In the genomic region with DNA sequence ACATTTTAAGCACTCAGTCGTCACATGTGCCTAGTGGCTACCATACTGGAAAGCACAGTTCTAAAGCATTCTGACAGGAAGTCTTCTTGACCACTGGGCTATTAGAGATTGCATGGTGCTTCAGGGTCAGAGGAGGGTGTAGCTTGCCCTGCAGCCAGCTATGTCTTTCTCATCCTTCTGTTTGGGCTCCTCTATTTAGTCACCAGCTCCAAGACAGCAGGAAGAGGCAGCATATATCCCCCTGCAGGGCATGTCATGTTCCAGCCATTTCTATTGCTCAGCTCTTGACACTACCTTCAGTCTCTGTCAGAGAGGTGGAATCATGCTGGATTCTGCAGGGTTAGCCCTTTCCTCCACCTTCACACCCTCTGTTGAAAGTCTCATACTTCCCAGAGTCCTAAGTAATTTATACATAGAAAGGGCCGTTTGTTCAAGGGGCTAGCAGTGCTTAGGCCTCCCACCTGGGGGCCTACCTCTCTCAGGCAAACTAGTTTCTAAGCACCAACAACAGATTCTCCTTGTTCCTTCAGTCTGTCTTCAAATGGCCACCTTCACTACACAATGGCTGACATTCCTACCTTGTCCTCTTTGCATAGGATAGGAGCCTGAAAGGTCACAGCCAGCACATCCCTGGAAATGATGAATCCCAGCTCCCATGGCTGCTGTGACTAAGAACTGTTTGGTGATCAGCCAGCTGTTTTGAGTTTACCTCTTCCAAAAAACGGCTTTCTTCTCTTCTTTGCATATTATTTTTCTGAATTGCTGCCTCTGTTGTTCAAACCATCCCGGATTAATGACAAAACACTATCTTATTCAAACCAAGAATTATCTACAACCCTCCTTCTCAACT, we compare ENCODE assay signal across 22 cellular contexts.
DNase-seq lines count a peak whose midpoint lies in the region; ATAC-seq and TF ChIP-seq lines count a peak whose summit lies in the region.
"Had no signal": no experiment of that assay in that cellular context is flagged by ENCODE, and none has a peak within 500 bp of the region (broad histone marks: within the 10 kb centered on the region; RNA-seq: fewer than 3 reads in every experiment).

No MANE protein-coding gene starts in this region.

- no peak for TF ChIP-seq CTCF in MM.1S (IDR thresholded peaks at IDR 0.05; ENCODE audit: low read length)

- H2AFZ ChIP-seq in MM.1S (ENCODE audit: low read length), result no peak overlapping the region
- H2AFZ ChIP-seq: hepatocyte had no signal

- H3K9me2 ChIP-seq in MM.1S (replicated peaks; ENCODE audit: insufficient read depth, low read length), result no peaks in the 10 kb centered on the region

- H3K4me2 ChIP-seq in MM.1S (ENCODE audit: low read depth, low read length), result no peak overlapping the region
- H3K4me2 ChIP-seq: hepatocyte had no signal

- H3F3A ChIP-seq in MM.1S (ENCODE audit: insufficient read depth, low read length), result no peaks in the 10 kb centered on the region

- peaks cover 16% of the 10 kb centered on the region for H3K4me1 ChIP-seq in HUES48 (ENCODE audit: control insufficient read depth, insufficient read depth, low read length)
- H3K4me1 ChIP-seq in MM.1S (ENCODE audit: low read length), result no peaks in the 10 kb centered on the region
- H3K4me1 ChIP-seq: vagina had no signal

- H3K4me3 ChIP-seq in HUES48 (ENCODE audit: low read depth, low read length) (no peak overlapping the region), MM.1S (ENCODE audit: low read length) (no peak overlapping the region)
- H3K4me3 ChIP-seq: hepatocyte, vagina had no signal

- H4K20me1 ChIP-seq in MM.1S (ENCODE audit: insufficient read depth, low read length), result no peaks in the 10 kb centered on the region

- H3K9ac ChIP-seq in HUES48 (ENCODE audit: low read depth, low read length), result no peak overlapping the region
- H3K9ac ChIP-seq in MM.1S (ENCODE audit: low read length), result no peak overlapping the region

- ATAC-seq in SK-N-SH treated with all-trans-retinoic acid at 6 μM for 48 hours (peak; percentile 55), GM19351 (IDR thresholded peaks at IDR 0.05; ENCODE audit: unreplicated experiment) (no peak)
- ATAC-seq: effector memory CD8-positive, alpha-beta T cell; left colon; PC-3; sciatic nerve had no signal

- H3K79me2 ChIP-seq in MM.1S (ENCODE audit: low read length), result no peaks in the 10 kb centered on the region
- H3K79me2 ChIP-seq: hepatocyte had no signal

- DNase-seq in ELF-1 (ENCODE audit: low read depth, low spot score) (peak; percentile 69), iPS-NIHi7 (ENCODE audit: extremely low spot score) (peak; percentile 58), MM.1S (no peak), HK-2 (ENCODE audit: unreplicated experiment) (no peak), inferior parietal cortex (ENCODE audit: extremely low spot score) (no peak)
- DNase-seq: activated effector memory CD4-positive, alpha-beta T cell treated with anti-CD3 and anti-CD28 coated beads, Interleukin-2, amount 50 U/mL, for 16 hours; amniotic stem cell; effector memory CD8-positive, alpha-beta T cell; EL; HCEC 1CT; left colon; NCI-H187; NCI-H446 treated with DMSO at 0.1 percent for 48 hours; occipital lobe; PC-3; T-helper 9 cell had no signal

- H3K27me3 ChIP-seq in HUES48 (ENCODE audit: control insufficient read depth, insufficient read depth, low read length), result no peaks in the 10 kb centered on the region
- no peaks in the 10 kb centered on the region for H3K27me3 ChIP-seq in MM.1S (replicated peaks; ENCODE audit: insufficient read depth, low read length)
- H3K27me3 ChIP-seq: hepatocyte, vagina had no signal

- no peaks in the 10 kb centered on the region for H3K36me3 ChIP-seq in HUES48 (ENCODE audit: control insufficient read depth, insufficient read depth, low read length)
- no peaks in the 10 kb centered on the region for H3K36me3 ChIP-seq in MM.1S (replicated peaks; ENCODE audit: insufficient read depth, low read length)
- H3K36me3 ChIP-seq: vagina had no signal

- H3K9me3 ChIP-seq in HUES48 (ENCODE audit: control insufficient read depth, insufficient read depth, low read length) (no peaks in the 10 kb centered on the region), MM.1S (replicated peaks; ENCODE audit: insufficient read depth, low read length) (no peaks in the 10 kb centered on the region)
- H3K9me3 ChIP-seq: vagina had no signal

- H3K27ac ChIP-seq in HUES48 (ENCODE audit: low read depth, low read length), result peak overlapping the region; percentile 17
- H3K27ac ChIP-seq in MM.1S (ENCODE audit: low read length), result no peak overlapping the region
- H3K27ac ChIP-seq: hepatocyte, vagina had no signal

TF ChIP-seq in SK-N-SH treated with all-trans-retinoic acid at 6 μM for 48 hours, 23 proteins besides CTCF, POLR2A, EP300 and RAD21:
- TF ChIP-seq TCF4 (CRISPR knock-in tag; IDR thresholded peaks at IDR 0.05; ENCODE audit: borderline replicate concordance) (no peak), TOX (CRISPR knock-in tag; IDR thresholded peaks at IDR 0.05; ENCODE audit: borderline replicate concordance) (no peak), SNAI2 (CRISPR knock-in tag; IDR thresholded peaks at IDR 0.05) (no peak), ESRRG (CRISPR knock-in tag; IDR thresholded peaks at IDR 0.05) (no peak), ARNTL (CRISPR knock-in tag; IDR thresholded peaks at IDR 0.05; ENCODE audit: borderline replicate concordance, low read depth) (no peak), PPARA (CRISPR knock-in tag; IDR thresholded peaks at IDR 0.05; ENCODE audit: borderline replicate concordance) (no peak), GLIS3 (CRISPR knock-in tag; IDR thresholded peaks at IDR 0.05) (no peak), ZFP3 (CRISPR knock-in tag; IDR thresholded peaks at IDR 0.05) (no peak), BACH2 (CRISPR knock-in tag; IDR thresholded peaks at IDR 0.05; ENCODE audit: borderline replicate concordance) (no peak), ZC3H10 (CRISPR knock-in tag; IDR thresholded peaks at IDR 0.05) (no peak)
- TF ChIP-seq, protein P1, sequence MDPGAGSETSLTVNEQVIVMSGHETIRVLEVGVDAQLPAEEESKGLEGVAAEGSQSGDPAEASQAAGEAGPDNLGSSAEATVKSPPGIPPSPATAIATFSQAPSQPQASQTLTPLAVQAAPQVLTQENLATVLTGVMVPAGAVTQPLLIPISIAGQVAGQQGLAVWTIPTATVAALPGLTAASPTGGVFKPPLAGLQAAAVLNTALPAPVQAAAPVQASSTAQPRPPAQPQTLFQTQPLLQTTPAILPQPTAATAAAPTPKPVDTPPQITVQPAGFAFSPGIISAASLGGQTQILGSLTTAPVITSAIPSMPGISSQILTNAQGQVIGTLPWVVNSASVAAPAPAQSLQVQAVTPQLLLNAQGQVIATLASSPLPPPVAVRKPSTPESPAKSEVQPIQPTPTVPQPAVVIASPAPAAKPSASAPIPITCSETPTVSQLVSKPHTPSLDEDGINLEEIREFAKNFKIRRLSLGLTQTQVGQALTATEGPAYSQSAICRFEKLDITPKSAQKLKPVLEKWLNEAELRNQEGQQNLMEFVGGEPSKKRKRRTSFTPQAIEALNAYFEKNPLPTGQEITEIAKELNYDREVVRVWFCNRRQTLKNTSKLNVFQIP (CRISPR knock-in tag; IDR thresholded peaks at IDR 0.05; ENCODE audit: borderline replicate concordance, low read depth), result no peak
TF ChIP-seq in SK-N-SH treated with all-trans-retinoic acid at 6 μM for 48 hours: peak in this region for 0.

Comparison
In these comparisons a context has a peak if more than half of its experiments do, and no peak if none do; other contexts are left out.
1. DNase-seq: peak in ELF-1 (single experiment) and iPS-NIHi7 (single experiment); none in MM.1S (single experiment), HK-2 (single experiment) and inferior parietal cortex (single experiment).